ENCODE assay signal across 8 cellular contexts in the genomic region with DNA sequence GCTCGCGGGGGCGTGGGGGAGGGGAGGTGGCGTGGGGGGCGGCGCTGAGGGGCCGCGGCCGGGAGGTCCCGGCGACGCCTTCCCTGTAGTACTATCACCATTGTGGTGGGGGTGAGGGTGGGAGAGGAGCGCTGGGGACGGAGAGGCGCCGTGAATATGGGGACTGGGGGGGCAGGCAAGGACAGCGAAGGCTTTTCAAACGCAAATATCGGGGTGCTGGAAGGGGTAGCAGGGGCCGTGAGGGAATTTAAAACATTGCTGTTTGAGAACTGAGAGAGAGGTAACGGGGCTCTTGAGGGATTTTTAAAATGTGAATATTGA. TPM values are rescaled to one million over a fixed set of nuclear protein-coding genes. Genes with fewer than 3 reads are reported as not detected.
DNase-seq lines count a peak whose midpoint lies in the region; ATAC-seq and TF ChIP-seq lines count a peak whose summit lies in the region.

No MANE protein-coding gene starts in this region.

- TF ChIP-seq CTCF in RWPE1 (conservative IDR thresholded peaks at IDR 0.05; ENCODE audit: low read depth) (no peak), right atrium auricular region (IDR thresholded peaks at IDR 0.05) (no peak)

- H3K4me3 Mint-ChIP-seq in activated CD4-positive, alpha-beta T cell treated with anti-CD3 and anti-CD28 coated beads for 36 hours, result no peak overlapping the region
- no peak overlapping the region for H3K4me3 Mint-ChIP-seq in stimulated activated naive B cell treated with anti-CD40 and anti-IgM and Interleukin-4, amounts not matched to agents 10 μg/mL and 1 μg/mL and 100 μg/mL, for 72 hours

- CTCF ChIA-PET in activated CD4-positive, alpha-beta T cell treated with anti-CD3 and anti-CD28 coated beads for 36 hours (lab: Charles Lee), result no interaction called here
- CTCF ChIA-PET in RWPE1 (lab: Yijun Ruan, JAX), result no interaction called here

- no peaks in the 10 kb centered on the region for H3K9me3 ChIP-seq in right atrium auricular region

- POLR2A ChIA-PET in activated CD4-positive, alpha-beta T cell treated with anti-CD3 and anti-CD28 coated beads for 36 hours (lab: Charles Lee), result interaction anchor here (0.7 to 1.3 kb wide), 4 partner anchors 14 to 22 kb away, joined by 3 to 4 read pairs (median 4); a partner anchor contains a TSS
- POLR2A ChIA-PET in RWPE1 (lab: Yijun Ruan, JAX; ENCODE audit: low non-redundant PET), result interaction anchor here (0.6 kb wide), 1 partner anchor 19 kb away, joined by 3 read pairs; no protein-coding TSS in a partner anchor

- no peak overlapping the region for H3K27ac Mint-ChIP-seq in activated CD4-positive, alpha-beta T cell treated with anti-CD3 and anti-CD28 coated beads for 36 hours
- H3K27ac Mint-ChIP-seq in stimulated activated naive B cell treated with anti-CD40 and anti-IgM and Interleukin-4, amounts not matched to agents 10 μg/mL and 1 μg/mL and 100 μg/mL, for 72 hours, result no peak overlapping the region

- peaks cover 29% of the 10 kb centered on the region for H3K4me1 Mint-ChIP-seq in activated CD4-positive, alpha-beta T cell treated with anti-CD3 and anti-CD28 coated beads for 36 hours
- H3K4me1 Mint-ChIP-seq in stimulated activated naive B cell treated with anti-CD40 and anti-IgM and Interleukin-4, amounts not matched to agents 10 μg/mL and 1 μg/mL and 100 μg/mL, for 72 hours, result peaks cover 2 to 18% of the 10 kb centered on the region in 2 donors

- H3K27ac ChIP-seq in RWPE1, result peak overlapping the region; percentile 83
- H3K27ac ChIP-seq in right atrium auricular region, result peak overlapping the region; percentile 87 to 93

- H3K27me3 ChIP-seq in right atrium auricular region, result no peaks in the 10 kb centered on the region

- no peaks in the 10 kb centered on the region for H3K36me3 Mint-ChIP-seq in activated CD4-positive, alpha-beta T cell treated with anti-CD3 and anti-CD28 coated beads for 36 hours (ENCODE audit: low read depth)
- H3K36me3 Mint-ChIP-seq in stimulated activated naive B cell treated with anti-CD40 and anti-IgM and Interleukin-4, amounts not matched to agents 10 μg/mL and 1 μg/mL and 100 μg/mL, for 72 hours, result no peaks in the 10 kb centered on the region

- DNase-seq in activated CD4-positive, alpha-beta T cell treated with anti-CD3 and anti-CD28 coated beads for 36 hours, result no peak
- DNase-seq in activated CD4-positive, alpha-beta T cell treated with anti-CD3 and anti-CD28 coated beads for 1 hour, result no peak
- DNase-seq in RWPE1 (ENCODE audit: low spot score) (no peak), right atrium auricular region (ENCODE audit: low spot score) (no peak), sciatic nerve (ENCODE audit: low spot score) (no peak), occipital lobe (lab: John Stamatoyannopoulos, UW) (no peak)
- DNase-seq in stimulated activated naive B cell treated with anti-CD40 and anti-IgM and Interleukin-4, amounts not matched to agents 10 μg/mL and 1 μg/mL and 100 μg/mL, for 72 hours, result no peak

- no peaks in the 10 kb centered on the region for H3K27me3 Mint-ChIP-seq in activated CD4-positive, alpha-beta T cell treated with anti-CD3 and anti-CD28 coated beads for 36 hours
- no peaks in the 10 kb centered on the region for H3K27me3 Mint-ChIP-seq in stimulated activated naive B cell treated with anti-CD40 and anti-IgM and Interleukin-4, amounts not matched to agents 10 μg/mL and 1 μg/mL and 100 μg/mL, for 72 hours

- H3K4me1 ChIP-seq in right atrium auricular region, result peaks cover 0 to 33% of the 10 kb centered on the region in 2 donors

- H3K4me3 ChIP-seq in right atrium auricular region, result peak overlapping the region; percentile 92 to 97

- intact Hi-C loops in activated CD4-positive, alpha-beta T cell treated with anti-CD3 and anti-CD28 coated beads for 36 hours (cut with DNase I, micrococcal nuclease), result loop anchor here (1.0 to 5.0 kb wide), 6 partner anchors 22 to 267 kb away; a partner anchor contains a TSS
- intact Hi-C loops in sciatic nerve (cut with DNase I), result no loop called here

- peak; percentile 0 for ATAC-seq in activated CD4-positive, alpha-beta T cell treated with anti-CD3 and anti-CD28 coated beads for 36 hours
- peak; percentile 16 to 26 for ATAC-seq in stimulated activated naive B cell treated with anti-CD40 and anti-IgM and Interleukin-4, amounts not matched to agents 10 μg/mL and 1 μg/mL and 100 μg/mL, for 72 hours (replicated peaks)
- ATAC-seq in sciatic nerve (no peak), GM18519 (IDR thresholded peaks at IDR 0.05; ENCODE audit: low FRiP score, unreplicated experiment) (no peak)

- H3K36me3 ChIP-seq in right atrium auricular region, result no peaks in the 10 kb centered on the region

- no peaks in the 10 kb centered on the region for H3K9me3 Mint-ChIP-seq in activated CD4-positive, alpha-beta T cell treated with anti-CD3 and anti-CD28 coated beads for 36 hours (ENCODE audit: low read depth)
- H3K9me3 Mint-ChIP-seq in stimulated activated naive B cell treated with anti-CD40 and anti-IgM and Interleukin-4, amounts not matched to agents 10 μg/mL and 1 μg/mL and 100 μg/mL, for 72 hours, result no peaks in the 10 kb centered on the region

RNA-seq across cellular contexts. Expression of a gene that starts 0.4 kb away (rescaled TPM):
- 10 to 100 TPM; 25.6 to 68.0 TPM for total RNA-seq in activated CD4-positive, alpha-beta T cell treated with anti-CD3 and anti-CD28 coated beads for 36 hours
- total RNA-seq in right atrium auricular region (10 to 100 TPM; 14.8 to 16.4 TPM), sciatic nerve (22.1 TPM), occipital lobe (39.9 TPM)

RNA-seq across cellular contexts. Expression of a gene that starts 21.4 kb away (rescaled TPM):
- total RNA-seq in activated CD4-positive, alpha-beta T cell treated with anti-CD3 and anti-CD28 coated beads for 36 hours, result 100 to 1,000 TPM; 131 to 184 TPM
- 10 to 100 TPM; 50.5 to 53.0 TPM for total RNA-seq in right atrium auricular region
- total RNA-seq in sciatic nerve, result 98.4 TPM
- total RNA-seq in occipital lobe, result 151 TPM

Comparison
In these comparisons a context has a peak if more than half of its experiments do, and no peak if none do; other contexts are left out.
1. ATAC-seq: peak in activated CD4-positive, alpha-beta T cell treated with anti-CD3 and anti-CD28 coated beads for 36 hours (single experiment) and stimulated activated naive B cell treated with anti-CD40 and anti-IgM and Interleukin-4, amounts not matched to agents 10 μg/mL and 1 μg/mL and 100 μg/mL, for 72 hours (2 of 2); none in sciatic nerve (single experiment) and GM18519 (single experiment).